In genomic region chr18:10453261-10453884, GRCh38 we compare ENCODE assay signal across 12 cellular contexts. TPM values are rescaled to one million over a fixed set of nuclear protein-coding genes. Genes with fewer than 3 reads are reported as not detected.
DNase-seq lines count a peak whose midpoint lies in the region; ATAC-seq and TF ChIP-seq lines count a peak whose summit lies in the region.
"Had no signal": no experiment of that assay in that cellular context is flagged by ENCODE, and none has a peak within 500 bp of the region (broad histone marks: within the 10 kb centered on the region; RNA-seq: fewer than 3 reads in every experiment).

No MANE protein-coding gene starts in this region.

- ATAC-seq in lung (ENCODE audit: insufficient read depth, low FRiP score) = no peak
- ATAC-seq in HG03097 (IDR thresholded peaks at IDR 0.05; ENCODE audit: low FRiP score, unreplicated experiment) = no peak

- in situ Hi-C loops in GM13977 (cut with MboI; ENCODE audit: low pct_unique_long_range_greater_than_20kb, low sequenced_read_pairs, unreplicated experiment) = no loop called here

- H3K36me3 ChIP-seq in NT2/D1 (ENCODE audit: insufficient read depth, insufficient read length, low read length) = no peaks in the 10 kb centered on the region
- H3K36me3 ChIP-seq in lung (ENCODE audit: control insufficient read depth in 2 of 2, insufficient read depth in 2 of 2, low read length in 2 of 2) = no peaks in the 10 kb centered on the region
- H3K36me3 ChIP-seq in subcutaneous abdominal adipose tissue (ENCODE audit: control insufficient read depth in 5 of 5, insufficient read depth in 5 of 5, low read length in 5 of 5) = no peaks in the 10 kb centered on the region

- no peaks in the 10 kb centered on the region for H3K36me3 Mint-ChIP-seq in endothelial cell (ENCODE audit: low read depth, unreplicated experiment)

- peak overlapping the region; percentile 10 to 85 for H3K27ac ChIP-seq in lung (ENCODE audit: low read depth in 1 of 2, low read length in 1 of 2)
- peak overlapping the region; percentile 74 for H3K27ac ChIP-seq in subcutaneous abdominal adipose tissue (ENCODE audit: low read depth, low read length)

- WGBS in lung, 2 donors = 47 to 75% methylated on average over 15 of the region's 15 CpGs

- no peak overlapping the region for H3K27ac Mint-ChIP-seq in endothelial cell (ENCODE audit: unreplicated experiment)

- peaks cover 2% of the 10 kb centered on the region for H3K4me1 ChIP-seq in NT2/D1 (ENCODE audit: insufficient read depth, insufficient read length)
- H3K4me1 ChIP-seq in lung (ENCODE audit: control insufficient read depth in 2 of 2, insufficient read depth in 2 of 2, low read length in 2 of 2) = peaks cover 0 to 10% of the 10 kb centered on the region in 2 donors
- peaks cover 0 to 50% (median 33%) of the 10 kb centered on the region in 5 donors for H3K4me1 ChIP-seq in subcutaneous abdominal adipose tissue (ENCODE audit: control insufficient read depth in 5 of 5, insufficient read depth in 5 of 5, low read length in 5 of 5)

- peaks cover 9% of the 10 kb centered on the region for H3K27me3 Mint-ChIP-seq in endothelial cell (ENCODE audit: unreplicated experiment)

- peaks cover 12% of the 10 kb centered on the region for H3K27me3 ChIP-seq in NT2/D1 (ENCODE audit: insufficient read depth, insufficient read length)
- H3K27me3 ChIP-seq in lung (ENCODE audit: control insufficient read depth, insufficient read depth) = no peaks in the 10 kb centered on the region
- H3K27me3 ChIP-seq in subcutaneous abdominal adipose tissue (ENCODE audit: control insufficient read depth in 5 of 5, insufficient read depth in 4 of 5, low read length in 5 of 5) = peaks cover 0 to 5% (median 0%) of the 10 kb centered on the region in 5 donors

- peaks cover 11% of the 10 kb centered on the region for H3K4me1 Mint-ChIP-seq in endothelial cell (ENCODE audit: unreplicated experiment)

- no peaks in the 10 kb centered on the region for H3K9me3 ChIP-seq in NT2/D1 (ENCODE audit: insufficient read depth, low read length)
- no peaks in the 10 kb centered on the region for H3K9me3 ChIP-seq in lung (ENCODE audit: control insufficient read depth in 2 of 2, insufficient read depth in 1 of 2, low read length in 1 of 2)
- no peaks in the 10 kb centered on the region for H3K9me3 ChIP-seq in subcutaneous abdominal adipose tissue (ENCODE audit: control insufficient read depth in 5 of 5, low read length in 5 of 5)

- H3K4me3 Mint-ChIP-seq in endothelial cell (ENCODE audit: unreplicated experiment) = peak overlapping the region; percentile 79

- no peaks in the 10 kb centered on the region for H3K9me3 Mint-ChIP-seq in endothelial cell (ENCODE audit: unreplicated experiment)

- no peak overlapping the region for H3K4me3 ChIP-seq in NT2/D1 (ENCODE audit: insufficient read length, low read depth)
- no peak overlapping the region for H3K4me3 ChIP-seq in lung
- H3K4me3 ChIP-seq in subcutaneous abdominal adipose tissue (ENCODE audit: low read depth in 1 of 5, low read length in 5 of 5) = peak overlapping the region in 4 of 5 donors; percentile 37 to 65 (median 54)

- TF ChIP-seq CTCF in endothelial cell (IDR thresholded peaks at IDR 0.05; ENCODE audit: unreplicated experiment) (no peak), lung (IDR thresholded peaks at IDR 0.05; ENCODE audit: control extremely low read depth, extremely low read depth) (no peak), GM13977 (IDR thresholded peaks at IDR 0.05; ENCODE audit: extremely low read depth, insufficient read depth, missing control alignments) (no peak)

- H3K9ac ChIP-seq in NT2/D1 (ENCODE audit: insufficient read length, low read depth) (peak overlapping the region; percentile 53), subcutaneous abdominal adipose tissue (ENCODE audit: low read length in 5 of 5) (peak overlapping the region in 3 of 5 donors; percentile 23 to 56 (median 45))

- DNase-seq in NT2/D1 (ENCODE audit: low read depth, low spot score) (no peak), endothelial cell (ENCODE audit: low spot score) (no peak), lung (ENCODE audit: low spot score) (no peak), GM13977 (ENCODE audit: low spot score) (no peak), NCI-H128 (lab: John Stamatoyannopoulos, UW; ENCODE audit: unreplicated experiment) (no peak)
- DNase-seq in activated effector memory CD4-positive, alpha-beta T cell treated with anti-CD3 and anti-CD28 coated beads, Interleukin-2, amount 50 U/mL, for 16 hours = no peak
- DNase-seq: amniotic stem cell, DMS 273 treated with DMSO at 0.1 percent for 48 hours, HCEC 1CT, NCI-H1436 treated with DMSO at 0.1 percent for 48 hours had no signal

RNA-seq across cellular contexts. Expression of gene APCDD1, which starts 1.1 kb away (rescaled TPM):
- total RNA-seq in endothelial cell (ENCODE audit: unreplicated experiment) = 3.1 TPM
- 10 to 100 TPM; 46.1 to 77.4 TPM for total RNA-seq in lung
- polyA plus RNA-seq in lung = 10 to 100 TPM in 1 of 2 donors, 1 to 10 TPM in 1; 6.8 to 12.5 TPM

Comparison
In these comparisons a context has a peak if more than half of its experiments do, and no peak if none do; other contexts are left out.
1. H3K4me3 ChIP-seq: peak in subcutaneous abdominal adipose tissue (4 of 5); none in NT2/D1 (single experiment) and lung (single experiment).
2. RNA of gene APCDD1, which starts 1.1 kb away (total RNA-seq): 46.1 to 77.4 TPM in lung; 3.1 TPM in endothelial cell (single experiment); every median in the first group is over 10 times any median in the second.